ENCODE assay signal across 19 cellular contexts in the genomic region with DNA sequence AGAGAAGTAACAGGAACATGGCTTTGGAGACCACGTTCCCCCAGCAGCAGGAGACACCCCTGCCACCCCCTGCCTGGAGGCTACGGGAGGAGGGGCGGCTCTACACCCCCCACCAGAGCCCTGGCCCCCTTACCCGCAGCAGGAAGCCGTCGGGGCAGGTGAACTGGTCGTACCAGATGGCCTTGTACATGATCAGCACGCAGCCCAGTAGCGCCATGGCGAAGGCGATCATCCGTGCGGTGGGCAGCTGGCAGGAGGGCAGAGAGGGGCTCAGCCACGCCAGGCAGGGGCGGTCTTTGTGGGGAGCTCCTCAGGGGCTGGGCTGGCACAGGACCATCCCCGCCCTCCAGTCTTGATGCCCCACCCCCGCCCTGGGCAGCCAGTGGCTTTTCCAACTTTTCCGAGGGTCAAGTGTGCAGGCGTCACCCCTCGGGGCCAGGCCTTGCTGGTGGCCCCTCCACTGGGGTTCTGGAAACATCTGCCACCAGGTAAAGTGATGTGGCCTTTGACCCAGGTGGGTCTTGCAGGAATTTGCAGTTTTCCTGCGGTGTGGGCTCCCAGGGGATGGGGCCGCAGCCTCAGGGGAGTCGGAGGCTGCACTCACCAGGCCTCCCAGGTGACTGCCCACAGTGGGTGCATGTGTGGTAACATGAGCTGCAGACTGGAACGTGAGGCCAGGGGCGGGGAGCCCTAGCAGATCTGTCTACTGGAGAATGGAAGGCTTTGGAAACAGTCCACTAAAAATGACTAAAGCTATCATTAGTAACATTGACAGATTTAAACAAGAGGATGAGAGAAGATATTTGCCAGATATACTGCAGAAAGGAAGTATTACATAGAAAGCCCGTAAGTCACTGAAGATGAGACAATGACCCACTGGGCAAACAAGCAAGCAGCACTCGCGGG. TPM values are rescaled to one million over a fixed set of nuclear protein-coding genes. Genes with fewer than 3 reads are reported as not detected.
DNase-seq lines count a peak whose midpoint lies in the region; ATAC-seq and TF ChIP-seq lines count a peak whose summit lies in the region.
"Had no signal": no experiment of that assay in that cellular context is flagged by ENCODE, and none has a peak within 500 bp of the region (broad histone marks: within the 10 kb centered on the region; RNA-seq: fewer than 3 reads in every experiment).

No MANE protein-coding gene starts in this region.

- CTCF ChIA-PET in HEK293 (lab: Yijun Ruan, JAX) (interaction anchor here (0.8 to 2.3 kb wide), 3 partner anchors 8 to 172 kb away, joined by 3 to 7 read pairs (median 4); no protein-coding TSS in a partner anchor), T-cell (lab: Charles Lee) (interaction anchor here in 1 of 2 donors (0.6 kb wide), 1 partner anchor 14 kb away, joined by 3 read pairs; no protein-coding TSS in a partner anchor)

- H3K4me1 ChIP-seq in BLaER1 treated with 17β-estradiol and CSF1 and Interleukin-3, amounts not matched to agents 10 nM and 100 nM, result peaks cover 8 to 30% (median 23%) of the 10 kb centered on the region in 10 experiments; a peak in 16 of 20 replicates
- H3K4me1 ChIP-seq in HEK293 (ENCODE audit: control insufficient read depth, insufficient read depth, low read length), result peaks cover 11% of the 10 kb centered on the region

- H3K9me3 Mint-ChIP-seq in brain (peaks cover 0 to 8% (median 5%) of the 10 kb centered on the region in 5 experiments), T-cell (no peaks in the 10 kb centered on the region)
- H3K9me3 Mint-ChIP-seq: activated CD8-positive, alpha-beta T cell treated with anti-CD3 and anti-CD28 coated beads for 36 hours had no signal

- no peak for TF ChIP-seq CTCF in HEK293 (tag by site-specific recombination; IDR thresholded peaks at IDR 0.05)
- TF ChIP-seq CTCF in brain (conservative IDR thresholded peaks at IDR 0.05), result no peak

- H3K4me3 ChIP-seq in BLaER1 treated with 17β-estradiol and CSF1 and Interleukin-3, amounts not matched to agents 10 nM and 100 nM, result no peak overlapping the region
- no peak overlapping the region for H3K4me3 ChIP-seq in HEK293 (ENCODE audit: low read depth, low read length)
- H3K4me3 ChIP-seq: left lung had no signal

- H3K4me3 Mint-ChIP-seq in brain, result peak overlapping the region; percentile 23 to 81 (median 76)
- H3K4me3 Mint-ChIP-seq in T-cell, result peak overlapping the region in 1 of 3 donors; percentile 81

- 0 out of 22 replicates have a peak overlapping the region, but pooled peaks of 1 of the 11 experiments have one; percentile 23 for H3K9ac ChIP-seq in BLaER1 treated with 17β-estradiol and CSF1 and Interleukin-3, amounts not matched to agents 10 nM and 100 nM
- H3K9ac ChIP-seq: KMS-11 had no signal

- peaks cover 0 to 40% (median 10%) of the 10 kb centered on the region in 11 experiments; a peak in 11 of 22 replicates for H4K20me1 ChIP-seq in BLaER1 treated with 17β-estradiol and CSF1 and Interleukin-3, amounts not matched to agents 10 nM and 100 nM

- DNase-seq in left kidney (ENCODE audit: low read depth, low spot score) (peak; percentile 43), GM19238 (ENCODE audit: insufficient read length, low spot score) (no peak), T-cell (no peak)
- DNase-seq: activated CD8-positive, alpha-beta T cell treated with anti-CD3 and anti-CD28 coated beads for 36 hours; Caco-2; GOT3; stimulated activated CD4-positive, alpha-beta T cell treated with anti-CD3 and anti-CD28 coated beads, Interleukin-4, amount 100 ng/mL, for 1 hour; T-helper 17 cell; WERI-Rb-1 had no signal

- H3K4me2 ChIP-seq in BLaER1 treated with 17β-estradiol and CSF1 and Interleukin-3, amounts not matched to agents 10 nM and 100 nM, result peak overlapping the region in 6 of 11 experiments; percentile 8 to 38 (median 18); a peak in 5 of 22 replicates
- H3K4me2 ChIP-seq: KMS-11 had no signal

- peak overlapping the region in 3 of 5 experiments; percentile 9 to 71 (median 30) for H3K27ac Mint-ChIP-seq in brain
- H3K27ac Mint-ChIP-seq in T-cell, result peak overlapping the region in 1 of 2 donors; percentile 45
- H3K27ac Mint-ChIP-seq: activated CD8-positive, alpha-beta T cell treated with anti-CD3 and anti-CD28 coated beads for 36 hours; T-helper 17 cell had no signal

- no peak overlapping the region for H3K27ac ChIP-seq in BLaER1 treated with 17β-estradiol and CSF1 and Interleukin-3, amounts not matched to agents 10 nM and 100 nM
- no peak overlapping the region for H3K27ac ChIP-seq in HEK293 (ENCODE audit: extremely low read depth, low read depth, low read length)
- H3K27ac ChIP-seq: KMS-11, left lung, pancreas, suprapubic skin, WERI-Rb-1 had no signal

- H3K36me3 Mint-ChIP-seq in brain (peaks cover 3% of the 10 kb centered on the region), T-cell (no peaks in the 10 kb centered on the region)

- H3K27me3 Mint-ChIP-seq in brain, result peaks cover 45% of the 10 kb centered on the region
- H3K27me3 Mint-ChIP-seq in T-cell, result peaks cover 10 to 43% of the 10 kb centered on the region in 2 donors

- ATAC-seq in GM18867 (IDR thresholded peaks at IDR 0.05; ENCODE audit: unreplicated experiment), result no peak
- ATAC-seq in GM21619 (IDR thresholded peaks at IDR 0.05; ENCODE audit: unreplicated experiment), result no peak
- ATAC-seq in T-cell (replicated peaks in 1 of 4), result no peak
- ATAC-seq: activated CD8-positive, alpha-beta T cell treated with anti-CD3 and anti-CD28 coated beads for 36 hours; left lung; pancreas; T-helper 17 cell had no signal

- POLR2A ChIA-PET in HEK293 (lab: Yijun Ruan, JAX) (no interaction called here), T-cell (lab: Charles Lee) (no interaction called here)

- no peaks in the 10 kb centered on the region for H3K9me3 ChIP-seq in BLaER1 treated with 17β-estradiol and CSF1 and Interleukin-3, amounts not matched to agents 10 nM and 100 nM (replicated peaks in 1 of 11)
- H3K9me3 ChIP-seq in HEK293 (ENCODE audit: control insufficient read depth, insufficient read depth, low read depth, low read length), result no peaks in the 10 kb centered on the region
- H3K9me3 ChIP-seq: left lung, pancreas, suprapubic skin had no signal

- H3K4me1 Mint-ChIP-seq in brain, result peaks cover 30% of the 10 kb centered on the region
- H3K4me1 Mint-ChIP-seq in T-cell, result peaks cover 10 to 16% (median 15%) of the 10 kb centered on the region in 3 donors

- no peaks in the 10 kb centered on the region for H3K36me3 ChIP-seq in BLaER1 treated with 17β-estradiol and CSF1 and Interleukin-3, amounts not matched to agents 10 nM and 100 nM
- H3K36me3 ChIP-seq in HEK293 (ENCODE audit: control insufficient read depth in 2 of 2, insufficient read depth in 1 of 2, low read length in 2 of 2), result no peaks in the 10 kb centered on the region
- H3K36me3 ChIP-seq: left lung, pancreas, suprapubic skin, WERI-Rb-1 had no signal

- peaks cover 49 to 69% (median 59%) of the 10 kb centered on the region in 11 experiments for H3K27me3 ChIP-seq in BLaER1 treated with 17β-estradiol and CSF1 and Interleukin-3, amounts not matched to agents 10 nM and 100 nM

TF ChIP-seq in HEK293, 187 proteins besides CTCF, POLR2A, EP300 and RAD21 (continues in another document):
- TF ChIP-seq ZNF623 (tag by site-specific recombination; IDR thresholded peaks at IDR 0.05) (no peak), ZNF211 (tag by site-specific recombination; IDR thresholded peaks at IDR 0.05; ENCODE audit: low read depth) (no peak), ZNF513 (tag by site-specific recombination; IDR thresholded peaks at IDR 0.05) (no peak), IKZF3 (tag by site-specific recombination; IDR thresholded peaks at IDR 0.05) (0 out of 2 replicates have a peak, but pooled peaks have one; percentile 21), HOXD13 (CRISPR knock-in tag; IDR thresholded peaks at IDR 0.05; ENCODE audit: borderline replicate concordance) (no peak), ZNF311 (tag by site-specific recombination; IDR thresholded peaks at IDR 0.05; ENCODE audit: borderline replicate concordance) (no peak), ZNF473 (tag by site-specific recombination; IDR thresholded peaks at IDR 0.05) (no peak), TCF7L2 (IDR thresholded peaks at IDR 0.05; ENCODE audit: borderline replicate concordance, low read depth, low read length) (no peak), YY1 (tag by site-specific recombination; IDR thresholded peaks at IDR 0.05) (no peak)
- TF ChIP-seq, protein P1, sequence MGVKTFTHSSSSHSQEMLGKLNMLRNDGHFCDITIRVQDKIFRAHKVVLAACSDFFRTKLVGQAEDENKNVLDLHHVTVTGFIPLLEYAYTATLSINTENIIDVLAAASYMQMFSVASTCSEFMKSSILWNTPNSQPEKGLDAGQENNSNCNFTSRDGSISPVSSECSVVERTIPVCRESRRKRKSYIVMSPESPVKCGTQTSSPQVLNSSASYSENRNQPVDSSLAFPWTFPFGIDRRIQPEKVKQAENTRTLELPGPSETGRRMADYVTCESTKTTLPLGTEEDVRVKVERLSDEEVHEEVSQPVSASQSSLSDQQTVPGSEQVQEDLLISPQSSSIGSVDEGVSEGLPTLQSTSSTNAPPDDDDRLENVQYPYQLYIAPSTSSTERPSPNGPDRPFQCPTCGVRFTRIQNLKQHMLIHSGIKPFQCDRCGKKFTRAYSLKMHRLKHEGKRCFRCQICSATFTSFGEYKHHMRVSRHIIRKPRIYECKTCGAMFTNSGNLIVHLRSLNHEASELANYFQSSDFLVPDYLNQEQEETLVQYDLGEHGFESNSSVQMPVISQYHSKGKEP (tag by site-specific recombination; IDR thresholded peaks at IDR 0.05), result peak; percentile 55; the same call in 1 of the 2 replicates

RNA-seq across cellular contexts. Expression of gene CALY, which starts 9.7 kb away (rescaled TPM):
- 52.8 TPM for polyA plus RNA-seq in brain (ENCODE audit: insufficient read depth, low read depth, low replicate concordance)
- 1 to 10 TPM in 4 of 5 donors, under 1 TPM in 1; 0.68 to 5.1 (median 3.6) TPM for total RNA-seq in T-cell
- total RNA-seq: activated CD8-positive, alpha-beta T cell treated with anti-CD3 and anti-CD28 coated beads for 36 hours; Caco-2; left lung; skeletal muscle tissue had no signal

RNA-seq across cellular contexts. Expression of gene ZNF511, which starts 18.3 kb away (rescaled TPM):
- 39.1 TPM for polyA plus RNA-seq in brain (ENCODE audit: insufficient read depth, low read depth, low replicate concordance)
- 10 to 100 TPM; 35.2 to 44.7 (median 36.8) TPM for total RNA-seq in T-cell

RNA-seq across cellular contexts. Expression of gene TUBGCP2, which starts 18.3 kb away (rescaled TPM):
- polyA plus RNA-seq in brain (ENCODE audit: insufficient read depth, low read depth, low replicate concordance), result 58.0 TPM
- total RNA-seq in T-cell, result 10 to 100 TPM; 64.5 to 80.8 (median 72.7) TPM

RNA-seq across cellular contexts. Expression of gene PRAP1, which starts 20.2 kb away (rescaled TPM):
- polyA plus RNA-seq in brain (ENCODE audit: insufficient read depth, low read depth, low replicate concordance), result not detected
- total RNA-seq in T-cell, result not detected
- total RNA-seq: activated CD8-positive, alpha-beta T cell treated with anti-CD3 and anti-CD28 coated beads for 36 hours; left lung; pancreas; skeletal muscle tissue; T-helper 17 cell had no signal
- polyA plus RNA-seq: pancreas had no signal

RNA-seq across cellular contexts. Expression of gene FUOM, which starts 30.8 kb away (rescaled TPM):
- 3.5 TPM for polyA plus RNA-seq in brain (ENCODE audit: insufficient read depth, low read depth, low replicate concordance)
- total RNA-seq in T-cell, result 10 to 100 TPM in 4 of 5 donors, 1 to 10 TPM in 1; 9.4 to 30.3 (median 26.9) TPM
